Comparison of ENCODE assay signal across 1 cellular context in the genomic region with DNA sequence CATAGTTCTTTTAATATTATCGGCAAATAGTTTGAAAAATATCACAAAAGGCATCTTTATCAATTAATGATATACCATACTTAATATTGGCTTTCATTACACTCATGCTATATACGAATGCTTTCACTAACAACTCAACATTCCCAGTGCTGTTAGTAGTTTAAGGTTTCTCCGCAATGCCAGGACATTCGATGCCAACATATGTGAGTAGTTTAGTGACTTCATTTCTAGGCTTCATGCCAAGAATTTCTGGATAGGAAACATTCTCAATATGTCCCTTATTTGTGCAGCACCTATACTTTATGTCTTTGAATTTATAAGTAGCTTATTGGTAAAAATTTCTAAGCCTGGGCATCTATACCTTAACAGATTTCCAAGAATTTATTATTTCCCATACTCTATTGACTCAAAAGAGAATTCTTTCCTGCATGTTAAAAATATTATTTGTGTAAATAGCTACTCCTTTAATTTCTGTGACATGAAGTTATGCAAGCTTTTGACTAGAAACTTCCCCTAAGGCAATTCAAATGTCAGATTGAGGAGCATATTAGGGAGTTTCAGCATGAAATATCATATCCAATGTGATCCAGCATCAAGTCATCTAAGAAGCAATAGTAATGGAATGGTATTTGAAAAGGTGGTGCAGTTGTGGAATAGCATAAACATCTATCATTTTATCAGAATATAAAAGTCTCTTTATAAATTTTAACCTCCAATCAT.
A peak's percentile ranks its signal among the peaks of the same experiment; 100 is the strongest.
TF ChIP-seq lines count a peak whose summit lies in the region.

No MANE protein-coding gene starts in this region.

TF ChIP-seq in HEK293, 187 proteins besides CTCF, POLR2A, EP300 and RAD21 (continued from another document):
- TF ChIP-seq, protein P1, sequence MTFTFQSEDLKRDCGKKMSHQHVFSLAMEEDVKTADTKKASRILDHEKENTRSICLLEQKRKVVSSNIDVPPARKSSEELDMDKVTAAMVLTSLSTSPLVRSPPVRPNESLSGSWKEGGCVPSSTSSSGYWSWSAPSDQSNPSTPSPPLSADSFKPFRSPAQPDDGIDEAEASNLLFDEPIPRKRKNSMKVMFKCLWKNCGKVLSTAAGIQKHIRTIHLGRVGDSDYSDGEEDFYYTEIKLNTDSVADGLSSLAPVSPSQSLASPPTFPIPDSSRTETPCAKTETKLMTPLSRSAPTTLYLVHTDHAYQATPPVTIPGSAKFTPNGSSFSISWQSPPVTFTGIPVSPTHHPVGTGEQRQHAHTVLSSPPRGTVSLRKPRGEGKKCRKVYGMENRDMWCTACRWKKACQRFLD (tag by site-specific recombination; IDR thresholded peaks at IDR 0.05): no peak
- TF ChIP-seq, protein P2, sequence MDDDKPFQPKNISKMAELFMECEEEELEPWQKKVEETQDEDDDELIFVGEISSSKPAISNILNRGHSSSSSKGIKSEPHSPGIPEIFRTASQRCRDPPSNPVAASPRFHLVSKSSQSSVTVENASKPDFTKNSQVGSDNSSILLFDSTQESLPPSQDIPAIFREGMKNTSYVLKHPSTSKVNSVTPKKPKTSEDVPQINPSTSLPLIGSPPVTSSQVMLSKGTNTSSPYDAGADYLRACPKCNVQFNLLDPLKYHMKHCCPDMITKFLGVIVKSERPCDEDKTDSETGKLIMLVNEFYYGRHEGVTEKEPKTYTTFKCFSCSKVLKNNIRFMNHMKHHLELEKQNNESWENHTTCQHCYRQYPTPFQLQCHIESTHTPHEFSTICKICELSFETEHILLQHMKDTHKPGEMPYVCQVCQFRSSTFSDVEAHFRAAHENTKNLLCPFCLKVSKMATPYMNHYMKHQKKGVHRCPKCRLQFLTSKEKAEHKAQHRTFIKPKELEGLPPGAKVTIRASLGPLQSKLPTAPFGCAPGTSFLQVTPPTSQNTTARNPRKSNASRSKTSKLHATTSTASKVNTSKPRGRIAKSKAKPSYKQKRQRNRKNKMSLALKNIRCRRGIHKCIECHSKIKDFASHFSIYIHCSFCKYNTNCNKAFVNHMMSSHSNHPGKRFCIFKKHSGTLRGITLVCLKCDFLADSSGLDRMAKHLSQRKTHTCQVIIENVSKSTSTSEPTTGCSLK (tag by site-specific recombination; IDR thresholded peaks at IDR 0.05): no peak
- TF ChIP-seq ZNF837 (tag by site-specific recombination; IDR thresholded peaks at IDR 0.05): no peak
- no peak for TF ChIP-seq ZNF138 (tag by site-specific recombination; IDR thresholded peaks at IDR 0.05; ENCODE audit: borderline replicate concordance)
- no peak for TF ChIP-seq ZNF112 (tag by site-specific recombination; IDR thresholded peaks at IDR 0.05)
- no peak for TF ChIP-seq ZNF335 (tag by site-specific recombination; conservative IDR thresholded peaks at IDR 0.05)
- no peak for TF ChIP-seq ZNF624 (tag by site-specific recombination; IDR thresholded peaks at IDR 0.05)
- no peak for TF ChIP-seq GLI2 (tag by site-specific recombination; IDR thresholded peaks at IDR 0.05; ENCODE audit: borderline replicate concordance, low read depth)
- TF ChIP-seq SALL2 (tag by site-specific recombination; IDR thresholded peaks at IDR 0.05; ENCODE audit: borderline replicate concordance): no peak
- 0 out of 2 replicates have a peak, but pooled peaks have one; percentile 11 for TF ChIP-seq IKZF3 (tag by site-specific recombination; IDR thresholded peaks at IDR 0.05)
